ENCODE assay signal across 14 cellular contexts in genomic region chr3:187085021-187085666, GRCh38.
"Had no signal": no experiment of that assay in that cellular context is flagged by ENCODE, and none has a peak within 500 bp of the region (broad histone marks: within the 10 kb centered on the region; RNA-seq: fewer than 3 reads in every experiment).

No MANE protein-coding gene starts in this region.

- H3K27me3 Mint-ChIP-seq: activated CD4-positive, alpha-beta T cell treated with anti-CD3 and anti-CD28 coated beads for 36 hours; activated naive CD8-positive, alpha-beta T cell treated with anti-CD3 and anti-CD28 coated beads, Interleukin-2, amount 10 ng/mL, durations not matched to agents 7 days and 5 days; stimulated activated memory B cell treated with anti-CD40 and anti-IgM and Interleukin-4, amounts not matched to agents 10 μg/mL and 1 μg/mL and 100 μg/mL, for 72 hours had no signal

- H3K27me3 ChIP-seq: brain microvascular endothelial cell, hepatocyte, tibial nerve, uterus had no signal

- H3K9me3 ChIP-seq: uterus had no signal

- H3K36me3 ChIP-seq: brain microvascular endothelial cell, tibial nerve, uterus had no signal

- H3K27ac Mint-ChIP-seq: activated CD4-positive, alpha-beta T cell treated with anti-CD3 and anti-CD28 coated beads for 36 hours; activated CD8-positive, alpha-beta T cell treated with anti-CD3 and anti-CD28 coated beads, Interleukin-2, amount 10 ng/mL, durations not matched to agents 7 days and 5 days; activated naive CD8-positive, alpha-beta T cell treated with anti-CD3 and anti-CD28 coated beads, Interleukin-2, amount 10 ng/mL, durations not matched to agents 7 days and 5 days; nephron progenitor cell; stimulated activated memory B cell treated with anti-CD40 and anti-IgM and Interleukin-4, amounts not matched to agents 10 μg/mL and 1 μg/mL and 100 μg/mL, for 72 hours; T-helper 1 cell treated with Interleukin-12 subunit alpha and Interleukin-12 subunit beta and Interleukin-4 antibody, amounts not matched to agents 30 μg/mL and 1 μg/mL, for 36 hours had no signal

- H3K79me2 ChIP-seq: hepatocyte had no signal

- H2AFZ ChIP-seq: hepatocyte had no signal

- H3K4me3 Mint-ChIP-seq: activated CD4-positive, alpha-beta T cell treated with anti-CD3 and anti-CD28 coated beads for 36 hours; activated CD8-positive, alpha-beta T cell treated with anti-CD3 and anti-CD28 coated beads, Interleukin-2, amount 10 ng/mL, durations not matched to agents 7 days and 5 days; activated naive CD8-positive, alpha-beta T cell treated with anti-CD3 and anti-CD28 coated beads, Interleukin-2, amount 10 ng/mL, durations not matched to agents 7 days and 5 days; nephron progenitor cell; stimulated activated memory B cell treated with anti-CD40 and anti-IgM and Interleukin-4, amounts not matched to agents 10 μg/mL and 1 μg/mL and 100 μg/mL, for 72 hours; T-helper 1 cell treated with Interleukin-12 subunit alpha and Interleukin-12 subunit beta and Interleukin-4 antibody, amounts not matched to agents 30 μg/mL and 1 μg/mL, for 36 hours had no signal

- H3K4me3 ChIP-seq: hepatocyte, tibial nerve, uterus had no signal

- H3K4me2 ChIP-seq: hepatocyte had no signal

- H3K4me1 ChIP-seq: uterus had no signal

- H3K27ac ChIP-seq: brain microvascular endothelial cell, hepatocyte, tibial nerve, uterus had no signal

- FAIRE-seq: keratinocyte had no signal

- DNase-seq: activated CD4-positive, alpha-beta T cell treated with anti-CD3 and anti-CD28 coated beads for 36 hours; activated CD8-positive, alpha-beta memory T cell treated with anti-CD3 and anti-CD28 coated beads, Interleukin-2, amount 50 U/mL, for 48 hours; activated CD8-positive, alpha-beta T cell treated with anti-CD3 and anti-CD28 coated beads, Interleukin-2, amount 10 ng/mL, durations not matched to agents 7 days and 5 days; activated naive CD8-positive, alpha-beta T cell treated with anti-CD3 and anti-CD28 coated beads, Interleukin-2, amount 10 ng/mL, durations not matched to agents 7 days and 5 days; brain microvascular endothelial cell; nephron progenitor cell; stimulated activated CD4-positive, alpha-beta T cell treated with anti-CD3 and anti-CD28 coated beads, Interleukin-12 subunit alpha, Interleukin-12 subunit beta, amount 100 ng/mL, for 4 hours; uterus had no signal

- ATAC-seq: activated CD4-positive, alpha-beta T cell treated with anti-CD3 and anti-CD28 coated beads for 36 hours; activated CD8-positive, alpha-beta T cell treated with anti-CD3 and anti-CD28 coated beads, Interleukin-2, amount 10 ng/mL, durations not matched to agents 7 days and 5 days; left lobe of liver; stimulated activated memory B cell treated with anti-CD40 and anti-IgM and Interleukin-4, amounts not matched to agents 10 μg/mL and 1 μg/mL and 100 μg/mL, for 72 hours had no signal
